In genomic region chr14:73744874-73745529, GRCh38 we compare ENCODE assay signal across 10 cellular contexts. TPM values are rescaled to one million over a fixed set of nuclear protein-coding genes. Genes with fewer than 3 reads are reported as not detected.
DNase-seq lines count a peak whose midpoint lies in the region; ATAC-seq and TF ChIP-seq lines count a peak whose summit lies in the region.
"Had no signal": no experiment of that assay in that cellular context is flagged by ENCODE, and none has a peak within 500 bp of the region (broad histone marks: within the 10 kb centered on the region; RNA-seq: fewer than 3 reads in every experiment).

No MANE protein-coding gene starts in this region.

- no peak for TF ChIP-seq CTCF in SK-N-SH (IDR thresholded peaks at IDR 0.05)

- no peak for TF ChIP-seq EP300 in SK-N-SH (IDR thresholded peaks at IDR 0.05; ENCODE audit: borderline replicate concordance in 1 of 2, low read depth in 1 of 2, low read length in 1 of 2)

- H3K4me3 ChIP-seq in SK-N-SH (ENCODE audit: low read depth in 2 of 2, low read length in 1 of 2) = no peak overlapping the region

- peaks cover 94% of the 10 kb centered on the region for H4K20me1 ChIP-seq in SK-N-SH (ENCODE audit: insufficient read depth)

- no peak overlapping the region; a peak in 1 of 4 replicates for H3K27ac ChIP-seq in SK-N-SH (ENCODE audit: low read depth in 2 of 2, low read length in 1 of 2)
- H3K27ac ChIP-seq: brain microvascular endothelial cell had no signal

- no peaks in the 10 kb centered on the region for H3K9me3 Mint-ChIP-seq in activated T-cell treated with anti-CD3 and anti-CD28 coated beads, Interleukin-2, amount 50 U/mL, for 72 hours
- no peaks in the 10 kb centered on the region for H3K9me3 Mint-ChIP-seq in stimulated activated naive CD8-positive, alpha-beta T cell treated with anti-CD3 and anti-CD28 coated beads, Interleukin-15, amount 100 ng/mL, for 72 hours

- 100% methylated on average over 1 of the region's 6 CpGs for WGBS in SK-N-SH (ENCODE audit: low lambda C conversion rate)

- peak overlapping the region; percentile 72 to 90 for H3K4me3 Mint-ChIP-seq in activated T-cell treated with anti-CD3 and anti-CD28 coated beads, Interleukin-2, amount 50 U/mL, for 72 hours
- H3K4me3 Mint-ChIP-seq in stimulated activated naive CD8-positive, alpha-beta T cell treated with anti-CD3 and anti-CD28 coated beads, Interleukin-15, amount 100 ng/mL, for 72 hours = peak overlapping the region; percentile 80 to 89

- H3K9me2 ChIP-seq in SK-N-SH = no peaks in the 10 kb centered on the region

- ATAC-seq in SK-N-SH treated with all-trans-retinoic acid at 6 μM for 48 hours (no peak), left colon (peak; percentile 65), HG02973 (IDR thresholded peaks at IDR 0.05; ENCODE audit: unreplicated experiment) (no peak)
- peak in 1 of 2 donors; percentile 15 for ATAC-seq in activated T-cell treated with anti-CD3 and anti-CD28 coated beads, Interleukin-2, amount 50 U/mL, for 72 hours (replicated peaks in 1 of 2)
- ATAC-seq in stimulated activated naive CD8-positive, alpha-beta T cell treated with anti-CD3 and anti-CD28 coated beads, Interleukin-15, amount 100 ng/mL, for 72 hours = no peak

- peaks cover 96% of the 10 kb centered on the region for H3K4me1 Mint-ChIP-seq in activated T-cell treated with anti-CD3 and anti-CD28 coated beads, Interleukin-2, amount 50 U/mL, for 72 hours (ENCODE audit: low read depth)
- peaks cover 100% of the 10 kb centered on the region for H3K4me1 Mint-ChIP-seq in stimulated activated naive CD8-positive, alpha-beta T cell treated with anti-CD3 and anti-CD28 coated beads, Interleukin-15, amount 100 ng/mL, for 72 hours

- POLR2A ChIA-PET in SK-N-SH (lab: Yijun Ruan, JAX) = no interaction called here

- H3K9me3 ChIP-seq in SK-N-SH = no peaks in the 10 kb centered on the region

- no peak for TF ChIP-seq RAD21 in SK-N-SH (IDR thresholded peaks at IDR 0.05; ENCODE audit: low read length)

- H3F3A ChIP-seq in SK-N-SH (replicated peaks; ENCODE audit: insufficient read depth) = no peaks in the 10 kb centered on the region

- intact Hi-C loops in left colon (cut with DNase I, micrococcal nuclease) = no loop called here

- H3K9ac ChIP-seq in SK-N-SH = no peak overlapping the region

- no peak overlapping the region for H2AFZ ChIP-seq in SK-N-SH (ENCODE audit: low read depth)

- H3K79me2 ChIP-seq in SK-N-SH (ENCODE audit: insufficient read depth) = peaks cover 97% of the 10 kb centered on the region

- H3K27me3 ChIP-seq in SK-N-SH (ENCODE audit: insufficient read depth) = no peaks in the 10 kb centered on the region
- H3K27me3 ChIP-seq: brain microvascular endothelial cell had no signal

- CTCF ChIA-PET in SK-N-SH (lab: Yijun Ruan, JAX) = interaction anchor here (1.0 to 5.7 kb wide), 8 partner anchors 8 to 136 kb away, joined by 3 to 27 read pairs (median 4); a partner anchor contains a TSS

- DNase-seq in SK-N-SH = no peak
- DNase-seq in activated T-cell treated with anti-CD3 and anti-CD28 coated beads, Interleukin-2, amount 50 U/mL, for 72 hours = no peak
- peak; percentile 80 to 92 for DNase-seq in left colon
- no peak for DNase-seq in stimulated activated naive CD8-positive, alpha-beta T cell treated with anti-CD3 and anti-CD28 coated beads, Interleukin-15, amount 100 ng/mL, for 72 hours
- no peak for DNase-seq in RPMI8226
- no peak for DNase-seq in NCI-H1105 (lab: John Stamatoyannopoulos, UW)
- DNase-seq: brain microvascular endothelial cell; stimulated activated naive CD4-positive, alpha-beta T cell treated with Interleukin-2 at 50 U/mL for 16 hours had no signal

- 0 out of 2 replicates have a peak overlapping the region, but pooled peaks have one; percentile 20 for H3K4me2 ChIP-seq in SK-N-SH

- H3K36me3 Mint-ChIP-seq in activated T-cell treated with anti-CD3 and anti-CD28 coated beads, Interleukin-2, amount 50 U/mL, for 72 hours (ENCODE audit: insufficient read depth in 2 of 2) = peaks cover 0 to 3% of the 10 kb centered on the region in 2 donors

- H3K4me1 ChIP-seq in SK-N-SH (ENCODE audit: control insufficient read depth in 1 of 2, insufficient read depth in 2 of 2, low read depth in 1 of 2, low read length in 1 of 2) = peaks cover 31 to 77% of the 10 kb centered on the region in 2 experiments; a peak in 3 of 4 replicates

- H3K36me3 ChIP-seq in SK-N-SH (replicated peaks in 1 of 2; ENCODE audit: control insufficient read depth in 1 of 2, insufficient read depth in 2 of 2, low read length in 1 of 2) = no peaks in the 10 kb centered on the region
- H3K36me3 ChIP-seq: brain microvascular endothelial cell had no signal

- H3K27ac Mint-ChIP-seq in activated T-cell treated with anti-CD3 and anti-CD28 coated beads, Interleukin-2, amount 50 U/mL, for 72 hours = peak overlapping the region; percentile 86
- peak overlapping the region; percentile 74 to 94 for H3K27ac Mint-ChIP-seq in stimulated activated naive CD8-positive, alpha-beta T cell treated with anti-CD3 and anti-CD28 coated beads, Interleukin-15, amount 100 ng/mL, for 72 hours

- no peaks in the 10 kb centered on the region for H3K27me3 Mint-ChIP-seq in activated T-cell treated with anti-CD3 and anti-CD28 coated beads, Interleukin-2, amount 50 U/mL, for 72 hours (ENCODE audit: low read depth)
- H3K27me3 Mint-ChIP-seq in stimulated activated naive CD8-positive, alpha-beta T cell treated with anti-CD3 and anti-CD28 coated beads, Interleukin-15, amount 100 ng/mL, for 72 hours = no peaks in the 10 kb centered on the region

TF ChIP-seq in SK-N-SH, 30 proteins besides CTCF, POLR2A, EP300 and RAD21 (continues in another document):
- TF ChIP-seq TEAD4 (IDR thresholded peaks at IDR 0.05; ENCODE audit: borderline replicate concordance, insufficient read depth) (no peak), ELF1 (IDR thresholded peaks at IDR 0.05) (no peak), YY1 (IDR thresholded peaks at IDR 0.05; ENCODE audit: low read depth) (no peak), POLR2AphosphoS5 (IDR thresholded peaks at IDR 0.05; ENCODE audit: low read depth, low read length) (no peak), MXI1 (IDR thresholded peaks at IDR 0.05; ENCODE audit: low read depth, low read length) (no peak), FOSL2 (IDR thresholded peaks at IDR 0.05; ENCODE audit: borderline replicate concordance, low read depth) (no peak), EZH2phosphoT487 (IDR thresholded peaks at IDR 0.05; ENCODE audit: borderline replicate concordance, low read depth) (no peak), TAF1 (IDR thresholded peaks at IDR 0.05; ENCODE audit: borderline replicate concordance, low read depth, low read length) (no peak), IRF3 (IDR thresholded peaks at IDR 0.05; ENCODE audit: low read depth, low read length) (no peak), TCF12 (IDR thresholded peaks at IDR 0.05) (no peak), FOXM1 (IDR thresholded peaks at IDR 0.05; ENCODE audit: low read depth) (no peak), FOXJ3 (CRISPR knock-in tag; IDR thresholded peaks at IDR 0.05) (no peak)
- TF ChIP-seq, protein P1, sequence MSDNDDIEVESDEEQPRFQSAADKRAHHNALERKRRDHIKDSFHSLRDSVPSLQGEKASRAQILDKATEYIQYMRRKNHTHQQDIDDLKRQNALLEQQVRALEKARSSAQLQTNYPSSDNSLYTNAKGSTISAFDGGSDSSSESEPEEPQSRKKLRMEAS (IDR thresholded peaks at IDR 0.05; ENCODE audit: low read depth) = no peak

TF ChIP-seq in SK-N-SH treated with all-trans-retinoic acid at 6 μM for 48 hours, 23 proteins besides CTCF, POLR2A, EP300 and RAD21:
- TF ChIP-seq ZNF565 (CRISPR knock-in tag; conservative IDR thresholded peaks at IDR 0.05; ENCODE audit: low read depth) = no peak
- TF ChIP-seq TCF4 (CRISPR knock-in tag; IDR thresholded peaks at IDR 0.05; ENCODE audit: borderline replicate concordance) = no peak
- TF ChIP-seq GLIS3 (CRISPR knock-in tag; IDR thresholded peaks at IDR 0.05) = no peak

RNA-seq across cellular contexts. Expression of gene PNMA1, which starts 30.8 kb away (rescaled TPM):
- 19.5 and 31.5 TPM in 2 replicates for polyA plus RNA-seq in SK-N-SH (2012; rRNA removed)
- 40.3 and 44.6 TPM in 2 replicates for polyA plus RNA-seq in SK-N-SH (2012; cell fraction: cytosol; rRNA removed)
- 28.6 and 29.8 TPM in 2 replicates for polyA plus RNA-seq in SK-N-SH (2012; cell fraction: nucleus; rRNA removed)
- 10 to 100 TPM; 38.1 to 47.5 TPM for total RNA-seq in activated T-cell treated with anti-CD3 and anti-CD28 coated beads, Interleukin-2, amount 50 U/mL, for 72 hours
- total RNA-seq in left colon = 10 to 100 TPM; 15.3 to 47.1 TPM

Comparison
In these comparisons a context has a peak if more than half of its experiments do, and no peak if none do; other contexts are left out.
1. DNase-seq: peak in left colon (2 of 2); none in SK-N-SH (single experiment), activated T-cell treated with anti-CD3 and anti-CD28 coated beads, Interleukin-2, amount 50 U/mL, for 72 hours (0 of 2), stimulated activated naive CD8-positive, alpha-beta T cell treated with anti-CD3 and anti-CD28 coated beads, Interleukin-15, amount 100 ng/mL, for 72 hours (0 of 2), RPMI8226 (single experiment) and NCI-H1105 (single experiment).